In genomic region chr2:31642707-31643106, GRCh38 we compare ENCODE assay signal across 11 cellular contexts.
"Had no signal": no experiment of that assay in that cellular context is flagged by ENCODE, and none has a peak within 500 bp of the region (broad histone marks: within the 10 kb centered on the region; RNA-seq: fewer than 3 reads in every experiment).

No MANE protein-coding gene starts in this region.

- H3K9me3 ChIP-seq: HAP-1 had no signal

- DNase-seq: GM23248, GOT3, H7, H9, HCEC 1CT, HFFc6 had no signal

- H2AFZ ChIP-seq: GM23248, GM23338 had no signal

- H3K27ac ChIP-seq: GM23248 had no signal

- H3K9ac ChIP-seq: GM23248 had no signal

- ATAC-seq: GM23338, HCT116 had no signal

- H3K4me2 ChIP-seq: GM23338 had no signal

- H3K4me1 ChIP-seq: HAP-1 had no signal

- H3K36me3 ChIP-seq: HAP-1 had no signal

- FAIRE-seq: H1, H54 had no signal

- H3K4me3 ChIP-seq: GM23248, GM23338, HAP-1 had no signal
